ENCODE assay signal across 8 cellular contexts in the genomic region with DNA sequence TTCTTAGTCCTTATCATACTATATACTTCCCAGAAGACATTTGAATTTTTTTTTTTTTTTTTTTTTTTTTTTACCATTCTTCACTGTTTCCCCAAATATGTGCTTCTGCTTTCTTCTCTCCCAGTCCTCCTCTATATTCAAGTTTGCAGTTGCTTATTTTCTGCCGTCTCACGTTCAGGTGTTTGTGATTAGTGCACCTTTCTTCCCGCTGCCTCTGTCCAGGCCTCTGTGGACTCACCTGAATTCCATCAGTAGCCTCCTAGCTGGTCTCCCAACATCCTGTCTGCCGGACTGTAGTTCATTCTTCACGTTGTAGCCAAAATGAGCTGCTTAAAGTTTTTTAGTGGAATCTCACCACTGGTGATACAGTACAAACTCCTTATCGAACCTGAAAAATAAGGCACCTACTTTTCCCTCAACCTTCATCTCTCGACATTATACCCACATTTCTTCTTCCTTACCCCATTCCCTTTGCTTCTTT. TPM values are rescaled to one million over a fixed set of nuclear protein-coding genes. Genes with fewer than 3 reads are reported as not detected.
DNase-seq lines count a peak whose midpoint lies in the region; ATAC-seq, FAIRE-seq and TF ChIP-seq lines count a peak whose summit lies in the region.

No MANE protein-coding gene starts in this region.

- CTCF ChIA-PET in Calu3 (lab: Charles Lee), result no interaction called here

- peak overlapping the region; percentile 99 for H3K4me3 Mint-ChIP-seq in Calu3 (ENCODE audit: low read depth, unreplicated experiment)

- FAIRE-seq in pancreas (lab: Jason Lieb, UNC), result no peak

- H3K9me3 ChIP-seq in RWPE2 (ENCODE audit: severe bottlenecking) (no peaks in the 10 kb centered on the region), pancreas (no peaks in the 10 kb centered on the region)

- H3K27ac ChIP-seq in RWPE2 (ENCODE audit: poor library complexity, severe bottlenecking) (no peak overlapping the region), pancreas (peak overlapping the region in 3 of 4 donors; percentile 37 to 66 (median 61))

- H3K27ac Mint-ChIP-seq in Calu3 (ENCODE audit: unreplicated experiment), result peak overlapping the region; percentile 96

- TF ChIP-seq CTCF in Calu3 (IDR thresholded peaks at IDR 0.05; ENCODE audit: unreplicated experiment) (no peak), RWPE2 (IDR thresholded peaks at IDR 0.05; ENCODE audit: poor library complexity, severe bottlenecking) (no peak), epithelial cell of proximal tubule (conservative IDR thresholded peaks at IDR 0.05; ENCODE audit: low read depth, low read length) (no peak), pancreas (IDR thresholded peaks at IDR 0.05) (no peak)

- H3K4me1 ChIP-seq in RWPE2 (ENCODE audit: insufficient read depth, poor library complexity, severe bottlenecking) (peaks cover 24% of the 10 kb centered on the region), pancreas (peaks cover 10 to 18% (median 17%) of the 10 kb centered on the region in 3 donors)

- peak overlapping the region; percentile 73 for H3K4me3 ChIP-seq in RWPE2 (ENCODE audit: severe bottlenecking)
- peak overlapping the region; percentile 63 for H3K4me3 ChIP-seq in epithelial cell of proximal tubule (ENCODE audit: low read depth, low read length)
- peak overlapping the region in 3 of 4 donors; percentile 79 to 96 (median 82) for H3K4me3 ChIP-seq in pancreas

- H3K27me3 ChIP-seq in RWPE2 (ENCODE audit: insufficient read depth, poor library complexity, severe bottlenecking), result no peaks in the 10 kb centered on the region
- H3K27me3 ChIP-seq in pancreas, result no peaks in the 10 kb centered on the region

- H3K9me3 Mint-ChIP-seq in Calu3 (ENCODE audit: low read depth, unreplicated experiment), result no peaks in the 10 kb centered on the region

- intact Hi-C loops in Calu3 (cut with micrococcal nuclease; ENCODE audit: unreplicated experiment), result loop anchor here (5.0 kb wide), 1 partner anchor 54 kb away; a partner anchor contains a TSS
- intact Hi-C loops in pancreas (cut with DNase I), result no loop called here

- 86 to 88% methylated on average over 7 of the region's 7 CpGs for WGBS in pancreas, 2 donors

- H3K4me1 Mint-ChIP-seq in Calu3 (ENCODE audit: low read depth, unreplicated experiment), result peaks cover 26% of the 10 kb centered on the region

- H3K27me3 Mint-ChIP-seq in Calu3 (ENCODE audit: unreplicated experiment), result no peaks in the 10 kb centered on the region

- no TSS peak for BruUV-seq in Calu3 (replicated peaks; lab: Mats Ljungman, UMichigan)

- peaks cover 28% of the 10 kb centered on the region for H3K36me3 Mint-ChIP-seq in Calu3 (ENCODE audit: insufficient read depth, unreplicated experiment)

- DNase-seq in Calu3, result no peak
- no peak for DNase-seq in RWPE2 (ENCODE audit: low spot score)
- DNase-seq in epithelial cell of proximal tubule (ENCODE audit: low read depth), result no peak
- no peak for DNase-seq in pancreas
- no peak for DNase-seq in NCI-H1092 (lab: John Stamatoyannopoulos, UW)
- no peak for DNase-seq in mucosa of gallbladder (ENCODE audit: low spot score)
- DNase-seq in NOMO-1 (lab: John Stamatoyannopoulos, UW; ENCODE audit: unreplicated experiment in 2 of 2), result no peak

- ATAC-seq in RWPE2 (ENCODE audit: low read depth), result no peak; the same call in 2 of the 3 replicates
- ATAC-seq in pancreas, result no peak
- no peak for ATAC-seq in HG02763 (IDR thresholded peaks at IDR 0.05; ENCODE audit: unreplicated experiment)

- H3K36me3 ChIP-seq in RWPE2 (ENCODE audit: low read depth) (peaks cover 28% of the 10 kb centered on the region), pancreas (no peaks in the 10 kb centered on the region)

RNA-seq across cellular contexts. Expression of a gene that starts 0.8 kb away (rescaled TPM):
- total RNA-seq in Calu3 (2022), result 14.1 and 15.5 TPM in 2 replicates
- 14.9 and 24.4 TPM in 2 replicates for total RNA-seq in epithelial cell of proximal tubule
- total RNA-seq in pancreas, result 1 to 10 TPM; 4.0 to 8.6 (median 7.5) TPM
- polyA plus RNA-seq in pancreas, result 1 to 10 TPM; 3.8 to 7.6 TPM
- 14.6 TPM for total RNA-seq in mucosa of gallbladder

RNA-seq across cellular contexts. Expression of a gene that starts 54.3 kb away (rescaled TPM):
- total RNA-seq in Calu3 (2022) (5.0 and 7.1 TPM in 2 replicates), epithelial cell of proximal tubule (4.2 and 5.2 TPM in 2 replicates), pancreas (10 to 100 TPM in 1 of 6 donors, 1 to 10 TPM in 5; 2.7 to 11.1 (median 6.6) TPM), mucosa of gallbladder (10.8 TPM)
- 1 to 10 TPM; 2.8 to 3.9 TPM for polyA plus RNA-seq in pancreas

RNA-seq across cellular contexts. Expression of a gene that starts 54.6 kb away (rescaled TPM):
- total RNA-seq in Calu3 (2022) (24.9 and 30.7 TPM in 2 replicates), epithelial cell of proximal tubule (48.8 and 60.8 TPM in 2 replicates), pancreas (10 to 100 TPM; 12.5 to 28.8 (median 18.7) TPM), mucosa of gallbladder (26.9 TPM)
- 10 to 100 TPM in 1 of 2 donors, 1 to 10 TPM in 1; 9.2 to 15.8 TPM for polyA plus RNA-seq in pancreas
